7 cellular contexts compared by ENCODE assay signal in genomic region chr1:35539824-35540261, GRCh38. TPM values are rescaled to one million over a fixed set of nuclear protein-coding genes. Genes with fewer than 3 reads are reported as not detected.
DNase-seq lines count a peak whose midpoint lies in the region; ATAC-seq and TF ChIP-seq lines count a peak whose summit lies in the region.

No MANE protein-coding gene starts in this region.

- no peaks in the 10 kb centered on the region for H3K9me3 Mint-ChIP-seq in stimulated activated naive CD8-positive, alpha-beta T cell treated with anti-CD3 and anti-CD28 coated beads, Interleukin-15, amount 100 ng/mL, for 72 hours

- H3K4me1 Mint-ChIP-seq in stimulated activated naive CD8-positive, alpha-beta T cell treated with anti-CD3 and anti-CD28 coated beads, Interleukin-15, amount 100 ng/mL, for 72 hours, result peaks cover 90% of the 10 kb centered on the region

- H3K79me2 ChIP-seq in GM23248 (ENCODE audit: insufficient read depth), result peaks cover 52% of the 10 kb centered on the region

- ATAC-seq in stimulated activated naive CD8-positive, alpha-beta T cell treated with anti-CD3 and anti-CD28 coated beads, Interleukin-15, amount 100 ng/mL, for 72 hours, result peak; percentile 77
- no peak for ATAC-seq in GM18502 (IDR thresholded peaks at IDR 0.05; ENCODE audit: poor library complexity, unreplicated experiment)

- H3K9me2 ChIP-seq in GM23248 (ENCODE audit: insufficient read depth), result no peaks in the 10 kb centered on the region

- WGBS in GM23248 (ENCODE audit: low coverage in 1 of 2, low lambda C conversion rate in 2 of 2, missing lambda C conversion rate in 2 of 2), 2 experiments, result 11 to 18% methylated on average over 1 of the region's 1 CpG
- WGBS in lower leg skin, 2 donors, result 20 to 35% methylated on average over 1 of the region's 1 CpG

- H3K27me3 ChIP-seq in GM23248 (replicated peaks; ENCODE audit: insufficient read depth) (no peaks in the 10 kb centered on the region), SJSA1 (replicated peaks) (no peaks in the 10 kb centered on the region)

- in situ Hi-C loops in GM23248 (cut with MboI), result no loop called here

- DNase-seq in GM23248 (peak; percentile 63), SJSA1 (ENCODE audit: low read depth in 1 of 2, low spot score in 2 of 2) (peak in 1 of 2 experiments; percentile 38), fibroblast of the aortic adventitia (ENCODE audit: low read depth) (peak; percentile 85), lower leg skin (ENCODE audit: low spot score in 2 of 2) (no peak), NCI-H1048 (lab: John Stamatoyannopoulos, UW) (no peak)
- no peak for DNase-seq in stimulated activated naive CD8-positive, alpha-beta T cell treated with anti-CD3 and anti-CD28 coated beads, Interleukin-15, amount 100 ng/mL, for 72 hours

- peak overlapping the region; percentile 66 to 81 for H3K4me3 Mint-ChIP-seq in stimulated activated naive CD8-positive, alpha-beta T cell treated with anti-CD3 and anti-CD28 coated beads, Interleukin-15, amount 100 ng/mL, for 72 hours

- H3K4me1 ChIP-seq in GM23248 (ENCODE audit: insufficient read depth), result peaks cover 43% of the 10 kb centered on the region
- peaks cover 32% of the 10 kb centered on the region for H3K4me1 ChIP-seq in SJSA1 (replicated peaks)

- H3K27me3 Mint-ChIP-seq in stimulated activated naive CD8-positive, alpha-beta T cell treated with anti-CD3 and anti-CD28 coated beads, Interleukin-15, amount 100 ng/mL, for 72 hours, result no peaks in the 10 kb centered on the region

- intact Hi-C loops in lower leg skin (cut with DNase I; ENCODE audit: low total_unique reads), result no loop called here

- peak overlapping the region; percentile 7; the same call in 1 of the 2 replicates for H3K9ac ChIP-seq in GM23248

- H3K4me2 ChIP-seq in GM23248 (ENCODE audit: unreplicated experiment), result peak overlapping the region; percentile 71

- H3K36me3 ChIP-seq in GM23248 (ENCODE audit: low read depth) (no peaks in the 10 kb centered on the region), SJSA1 (peaks cover 9% of the 10 kb centered on the region)

- H3K4me3 ChIP-seq in GM23248 (peak overlapping the region; percentile 25), SJSA1 (no peak overlapping the region), fibroblast of the aortic adventitia (ENCODE audit: low read depth, low read length) (no peak overlapping the region), lower leg skin (ENCODE audit: low read depth, poor library complexity, severe bottlenecking) (no peak overlapping the region)

- TF ChIP-seq CTCF in fibroblast of the aortic adventitia (IDR thresholded peaks at IDR 0.05; ENCODE audit: insufficient read depth, low read length) (no peak), lower leg skin (IDR thresholded peaks at IDR 0.05) (no peak)

- peaks cover 36% of the 10 kb centered on the region for H3F3A ChIP-seq in GM23248 (ENCODE audit: insufficient read depth)

- H3K27ac ChIP-seq in GM23248 (peak overlapping the region; percentile 64), SJSA1 (peak overlapping the region; percentile 61)

- peaks cover 3% of the 10 kb centered on the region; the same call in 1 of the 2 replicates for H4K20me1 ChIP-seq in GM23248 (ENCODE audit: insufficient read depth)

- H2AFZ ChIP-seq in GM23248, result no peak overlapping the region

- no peak for TF ChIP-seq POLR2A in lower leg skin (IDR thresholded peaks at IDR 0.05)

- peak overlapping the region; percentile 90 to 94 for H3K27ac Mint-ChIP-seq in stimulated activated naive CD8-positive, alpha-beta T cell treated with anti-CD3 and anti-CD28 coated beads, Interleukin-15, amount 100 ng/mL, for 72 hours

- H3K9me3 ChIP-seq in GM23248 (ENCODE audit: low read depth) (no peaks in the 10 kb centered on the region), SJSA1 (replicated peaks) (no peaks in the 10 kb centered on the region)

RNA-seq across cellular contexts. Expression of gene KIAA0319L, which starts 17.4 kb away (rescaled TPM):
- total RNA-seq in GM23248 (2014; rRNA removed; shearing (Covaris generic)), result 24.4 and 28.3 TPM in 2 replicates
- polyA plus RNA-seq in GM23248 (2016; fragmentation: Nextera tagmentation; extraction: Ambion mirVana), result 16.6 and 18.1 TPM in 2 replicates
- total RNA-seq in SJSA1 (2014; rRNA removed; shearing (Covaris generic)), result 22.8 and 23.7 TPM in 2 replicates
- total RNA-seq in fibroblast of the aortic adventitia (ENCODE audit: low replicate concordance) (36.2 and 55.7 TPM in 2 replicates), lower leg skin (10 to 100 TPM; 33.4 to 60.9 (median 44.9) TPM)

RNA-seq across cellular contexts. Expression of gene NCDN, which starts 17.8 kb away (rescaled TPM):
- 34.1 and 39.7 TPM in 2 replicates for total RNA-seq in GM23248 (2014; rRNA removed; shearing (Covaris generic))
- polyA plus RNA-seq in GM23248 (2016; fragmentation: Nextera tagmentation; extraction: Ambion mirVana), result 29.6 and 30.2 TPM in 2 replicates
- 17.4 and 20.4 TPM in 2 replicates for total RNA-seq in SJSA1 (2014; rRNA removed; shearing (Covaris generic))
- total RNA-seq in fibroblast of the aortic adventitia (ENCODE audit: low replicate concordance), result 24.4 and 46.4 TPM in 2 replicates
- total RNA-seq in lower leg skin, result 10 to 100 TPM; 13.7 to 18.4 (median 16.1) TPM

RNA-seq across cellular contexts. Expression of gene TFAP2E, which starts 33.3 kb away (rescaled TPM):
- not detected in 2 replicates for total RNA-seq in GM23248 (2014; rRNA removed; shearing (Covaris generic))
- polyA plus RNA-seq in GM23248 (2016; fragmentation: Nextera tagmentation; extraction: Ambion mirVana), result 0.18 TPM in 1 of 2 replicates, not detected in the other
- total RNA-seq in SJSA1 (2014; rRNA removed; shearing (Covaris generic)), result not detected in 2 replicates
- total RNA-seq in fibroblast of the aortic adventitia (ENCODE audit: low replicate concordance) (0.18 and 0.25 TPM in 2 replicates), lower leg skin (1 to 10 TPM; 4.2 to 5.7 (median 4.8) TPM)

Comparison
In these comparisons a context has a peak if more than half of its experiments do, and no peak if none do; other contexts are left out.
1. DNase-seq: peak in GM23248 (single experiment) and fibroblast of the aortic adventitia (single experiment); none in stimulated activated naive CD8-positive, alpha-beta T cell treated with anti-CD3 and anti-CD28 coated beads, Interleukin-15, amount 100 ng/mL, for 72 hours (0 of 2), lower leg skin (0 of 2) and NCI-H1048 (single experiment).